13 cellular contexts compared by ENCODE assay signal in the genomic region with DNA sequence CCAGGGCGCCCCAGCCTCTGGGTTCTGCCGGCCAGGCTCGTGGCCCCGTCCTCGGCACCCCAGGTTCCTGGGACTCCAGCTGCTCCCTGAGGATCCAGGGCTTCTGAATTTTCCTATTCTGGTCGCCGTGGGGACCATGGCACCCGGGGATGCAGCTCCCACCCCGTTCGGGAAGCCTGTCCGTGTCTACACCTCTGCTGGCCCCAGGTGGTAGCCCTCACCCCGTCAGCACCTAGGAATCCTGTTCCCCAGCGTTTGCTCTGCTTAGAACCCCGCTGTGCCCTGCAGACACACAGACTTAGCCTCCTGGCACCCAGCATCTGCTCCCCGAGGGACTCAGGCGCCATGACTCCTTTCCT. TPM values are rescaled to one million over a fixed set of nuclear protein-coding genes. Genes with fewer than 3 reads are reported as not detected.
DNase-seq lines count a peak whose midpoint lies in the region; ATAC-seq, FAIRE-seq and TF ChIP-seq lines count a peak whose summit lies in the region.
"Had no signal": no experiment of that assay in that cellular context is flagged by ENCODE, and none has a peak within 500 bp of the region (broad histone marks: within the 10 kb centered on the region; RNA-seq: fewer than 3 reads in every experiment).

No MANE protein-coding gene starts in this region.

- POLR2A ChIA-PET in HEK293T (lab: Yijun Ruan, JAX): no interaction called here

- CTCF ChIA-PET in HEK293T (lab: Yijun Ruan, JAX): no interaction called here

- H3K27ac ChIP-seq in 22Rv1: peak overlapping the region; percentile 99
- H3K27ac ChIP-seq in small intestine (ENCODE audit: low read depth in 1 of 2, low read length in 1 of 2): no peak overlapping the region

- H3K36me3 ChIP-seq in mucosa of stomach (ENCODE audit: control insufficient read depth, insufficient read depth, low read length): no peaks in the 10 kb centered on the region
- H3K36me3 ChIP-seq in small intestine (ENCODE audit: control insufficient read depth in 2 of 2, insufficient read depth in 2 of 2, low read length in 2 of 2): no peaks in the 10 kb centered on the region

- TF ChIP-seq CTCF in 22Rv1 (IDR thresholded peaks at IDR 0.05) (no peak), HFFc6 (IDR thresholded peaks at IDR 0.05) (no peak)

- FAIRE-seq in small intestine (lab: Jason Lieb, UNC): no peak

- H3K4me3 Mint-ChIP-seq in HFFc6: peak overlapping the region; percentile 3; the same call in 1 of the 2 replicates
- H3K4me3 Mint-ChIP-seq in activated naive CD8-positive, alpha-beta T cell: peak overlapping the region; percentile 71

- H3K4me1 Mint-ChIP-seq in HFFc6 (ENCODE audit: low read depth): peaks cover 16% of the 10 kb centered on the region
- H3K4me1 Mint-ChIP-seq in activated naive CD8-positive, alpha-beta T cell (ENCODE audit: low read depth): peaks cover 24% of the 10 kb centered on the region

- H3K9me3 Mint-ChIP-seq in HFFc6: no peaks in the 10 kb centered on the region
- H3K9me3 Mint-ChIP-seq in activated naive CD8-positive, alpha-beta T cell (ENCODE audit: low read depth): no peaks in the 10 kb centered on the region

- no peak overlapping the region for H3K27ac Mint-ChIP-seq in HFFc6
- H3K27ac Mint-ChIP-seq in activated naive CD8-positive, alpha-beta T cell: no peak overlapping the region

- no peaks in the 10 kb centered on the region for H3K9me3 ChIP-seq in mucosa of stomach (ENCODE audit: control insufficient read depth, low read length)
- no peaks in the 10 kb centered on the region for H3K9me3 ChIP-seq in small intestine (ENCODE audit: control insufficient read depth, low read depth)

- WGBS in small intestine, 3 donors: 12 to 19% (median 13%) methylated on average over 15 to 16 of the region's 16 CpGs

- H3K36me3 Mint-ChIP-seq in HFFc6 (ENCODE audit: low read depth): 0 out of 2 replicates have a peak, but pooled peaks cover 3% of the 10 kb centered on the region
- H3K36me3 Mint-ChIP-seq in activated naive CD8-positive, alpha-beta T cell: no peaks in the 10 kb centered on the region

- DNase-seq in HFFc6 (no peak), HEK293T (ENCODE audit: extremely low spot score) (no peak), small intestine (no peak)
- no peak for DNase-seq in stimulated activated CD8-positive, alpha-beta memory T cell treated with anti-CD3 and anti-CD28 coated beads, Interleukin-4, amount 100 ng/mL, for 48 hours
- DNase-seq: DMS 273 treated with DMSO at 0.1 percent for 48 hours; SHP77; stimulated activated CD4-positive, alpha-beta T cell treated with anti-CD3 and anti-CD28 coated beads, Interleukin-4, amount 100 ng/mL, for 1 hour had no signal

- H3K27me3 ChIP-seq in mucosa of stomach (ENCODE audit: control insufficient read depth, insufficient read depth, low read length) (peaks cover 8% of the 10 kb centered on the region), small intestine (ENCODE audit: control insufficient read depth in 2 of 2, insufficient read depth in 2 of 2, low read length in 2 of 2) (no peaks in the 10 kb centered on the region)

- H3K4me3 ChIP-seq in mucosa of stomach (ENCODE audit: low read length): no peak overlapping the region
- peak overlapping the region in 1 of 2 donors; percentile 59 for H3K4me3 ChIP-seq in small intestine (ENCODE audit: low read depth in 1 of 2, low read length in 2 of 2)

- peak overlapping the region; percentile 31 for H3K9ac ChIP-seq in mucosa of stomach (ENCODE audit: low read length)

- H3K4me1 ChIP-seq in mucosa of stomach (ENCODE audit: control insufficient read depth, insufficient read depth, low read length) (peaks cover 28% of the 10 kb centered on the region), small intestine (ENCODE audit: control insufficient read depth in 2 of 2, insufficient read depth in 1 of 2, low read depth in 1 of 2, low read length in 1 of 2) (peaks cover 6 to 7% of the 10 kb centered on the region in 2 donors)

- no peak for ATAC-seq in GM21825 (IDR thresholded peaks at IDR 0.05; ENCODE audit: unreplicated experiment)

- peaks cover 15% of the 10 kb centered on the region for H3K27me3 Mint-ChIP-seq in HFFc6 (ENCODE audit: insufficient read depth)
- no peaks in the 10 kb centered on the region for H3K27me3 Mint-ChIP-seq in activated naive CD8-positive, alpha-beta T cell

TF ChIP-seq in HEK293T, 16 proteins besides CTCF, POLR2A, EP300 and RAD21:
- TF ChIP-seq LEF1 (IDR thresholded peaks at IDR 0.05; ENCODE audit: borderline replicate concordance) (no peak), BHLHE40 (IDR thresholded peaks at IDR 0.05; ENCODE audit: borderline replicate concordance) (no peak), CTBP1 (IDR thresholded peaks at IDR 0.05; ENCODE audit: borderline replicate concordance) (no peak), SP1 (IDR thresholded peaks at IDR 0.05) (no peak), TARDBP (IDR thresholded peaks at IDR 0.05) (no peak), NFRKB (IDR thresholded peaks at IDR 0.05) (no peak), FOXK2 (IDR thresholded peaks at IDR 0.05) (no peak), FOXA1 (IDR thresholded peaks at IDR 0.05) (no peak), PKNOX1 (IDR thresholded peaks at IDR 0.05) (no peak), ELF4 (IDR thresholded peaks at IDR 0.05) (no peak), SUZ12 (IDR thresholded peaks at IDR 0.05) (no peak), FOXM1 (IDR thresholded peaks at IDR 0.05; ENCODE audit: borderline replicate concordance) (no peak), HDGF (IDR thresholded peaks at IDR 0.05; ENCODE audit: borderline replicate concordance) (no peak), L3MBTL2 (conservative IDR thresholded peaks at IDR 0.05) (no peak), ARNT (IDR thresholded peaks at IDR 0.05) (no peak), ZNF384 (IDR thresholded peaks at IDR 0.05) (no peak)

RNA-seq across cellular contexts. Expression of gene PPFIA3, which starts 1.0 kb away (rescaled TPM):
- total RNA-seq in HFFc6 (2021; fragmentation: NEBNext Ultra II Directional; extraction: Animal tissue kit (Norgen Biotek cat#: 25700)): 1 to 10 TPM; 1.9 to 2.4 (median 2.3) TPM
- polyA plus RNA-seq in small intestine: 10 to 100 TPM; 28.2 to 48.6 (median 32.0) TPM

RNA-seq across cellular contexts. Expression of gene C19orf73, which starts 1.4 kb away (rescaled TPM):
- 1 to 10 TPM in 1 of 6 experiments, under 1 TPM in 5; 0.60 to 1.1 (median 0.71) TPM for total RNA-seq in HFFc6 (2021; fragmentation: NEBNext Ultra II Directional; extraction: Animal tissue kit (Norgen Biotek cat#: 25700))
- polyA plus RNA-seq in small intestine: 1 to 10 TPM; 3.8 to 7.6 (median 5.0) TPM
- total RNA-seq: endothelial cell of umbilical vein had no signal

RNA-seq across cellular contexts. Expression of gene LIN7B, which starts 6.1 kb away (rescaled TPM):
- total RNA-seq in HFFc6 (2021; fragmentation: NEBNext Ultra II Directional; extraction: Animal tissue kit (Norgen Biotek cat#: 25700)): 10 to 100 TPM in 4 of 6 experiments, 1 to 10 TPM in 2; 9.3 to 12.7 (median 10.2) TPM
- polyA plus RNA-seq in small intestine: 10 to 100 TPM in 2 of 3 donors, 1 to 10 TPM in 1; 8.4 to 21.9 (median 20.5) TPM

RNA-seq across cellular contexts. Expression of gene HRC, which starts 34.9 kb away (rescaled TPM):
- not detected for total RNA-seq in HFFc6 (2021; fragmentation: NEBNext Ultra II Directional; extraction: Animal tissue kit (Norgen Biotek cat#: 25700))
- 1 to 10 TPM in 2 of 3 donors, under 1 TPM in 1; 0.67 to 2.6 (median 2.4) TPM for polyA plus RNA-seq in small intestine
- total RNA-seq: endothelial cell of umbilical vein, lung microvascular endothelial cell had no signal
- polyA plus RNA-seq: endothelial cell of umbilical vein had no signal

RNA-seq across cellular contexts. Expression of gene SNRNP70, which starts 35.1 kb away (rescaled TPM):
- 100 to 1,000 TPM; 134 to 164 (median 156) TPM for total RNA-seq in HFFc6 (2021; fragmentation: NEBNext Ultra II Directional; extraction: Animal tissue kit (Norgen Biotek cat#: 25700))
- 100 to 1,000 TPM; 159 to 237 (median 220) TPM for polyA plus RNA-seq in small intestine
